In genomic region chr10:80488539-80489066, GRCh38 we compare ENCODE assay signal across 12 cellular contexts. TPM values are rescaled to one million over a fixed set of nuclear protein-coding genes. Genes with fewer than 3 reads are reported as not detected.
DNase-seq lines count a peak whose midpoint lies in the region; ATAC-seq and TF ChIP-seq lines count a peak whose summit lies in the region.
"Had no signal": no experiment of that assay in that cellular context is flagged by ENCODE, and none has a peak within 500 bp of the region (broad histone marks: within the 10 kb centered on the region; RNA-seq: fewer than 3 reads in every experiment).

No MANE protein-coding gene starts in this region.

- intact Hi-C loops in activated T-helper 1 cell treated with anti-CD3 and anti-CD28 coated beads, Interleukin-12 subunit alpha, Interleukin-12 subunit beta, Interleukin-2, Interleukin-4 antibody, amounts not matched to agents 30 ng/mL and 10 ng/mL and 1 ng/mL, durations not matched to agents 14 hours and 24 hours and 36 hours (cut with micrococcal nuclease): no loop called here
- intact Hi-C loops in esophagus squamous epithelium (cut with DNase I): no loop called here

- H3K4me1 ChIP-seq in esophagus squamous epithelium: peaks cover 52 to 100% (median 76%) of the 10 kb centered on the region in 3 donors
- peaks cover 43% of the 10 kb centered on the region for H3K4me1 ChIP-seq in thymus (ENCODE audit: control insufficient read depth, insufficient read depth, low read length)

- 57 to 73% methylated on average over 4 to 6 of the region's 6 CpGs for WGBS in esophagus squamous epithelium, 2 donors
- 86% methylated on average over 6 of the region's 6 CpGs for WGBS in thymus

- peaks cover 36% of the 10 kb centered on the region for H3K36me3 Mint-ChIP-seq in activated T-helper 1 cell treated with anti-CD3 and anti-CD28 coated beads, Interleukin-12 subunit alpha, Interleukin-12 subunit beta, Interleukin-2, Interleukin-4 antibody, amounts not matched to agents 30 ng/mL and 10 ng/mL and 1 ng/mL, durations not matched to agents 14 hours and 24 hours and 36 hours (ENCODE audit: low read depth)

- no peaks in the 10 kb centered on the region for H3K9me3 ChIP-seq in esophagus squamous epithelium
- no peaks in the 10 kb centered on the region for H3K9me3 ChIP-seq in thymus (ENCODE audit: control insufficient read depth)

- peak overlapping the region; percentile 92 for H3K27ac Mint-ChIP-seq in activated T-helper 1 cell treated with anti-CD3 and anti-CD28 coated beads, Interleukin-12 subunit alpha, Interleukin-12 subunit beta, Interleukin-2, Interleukin-4 antibody, amounts not matched to agents 30 ng/mL and 10 ng/mL and 1 ng/mL, durations not matched to agents 14 hours and 24 hours and 36 hours

- H3K36me3 ChIP-seq in esophagus squamous epithelium: peaks cover 11 to 67% (median 18%) of the 10 kb centered on the region in 3 donors
- peaks cover 27% of the 10 kb centered on the region for H3K36me3 ChIP-seq in thymus (ENCODE audit: control insufficient read depth, insufficient read depth)

- ATAC-seq in GM21723 (IDR thresholded peaks at IDR 0.05; ENCODE audit: unreplicated experiment): no peak
- no peak for ATAC-seq in GM19035 (IDR thresholded peaks at IDR 0.05; ENCODE audit: unreplicated experiment)

- H3K4me1 Mint-ChIP-seq in activated T-helper 1 cell treated with anti-CD3 and anti-CD28 coated beads, Interleukin-12 subunit alpha, Interleukin-12 subunit beta, Interleukin-2, Interleukin-4 antibody, amounts not matched to agents 30 ng/mL and 10 ng/mL and 1 ng/mL, durations not matched to agents 14 hours and 24 hours and 36 hours (ENCODE audit: low read depth): peaks cover 98% of the 10 kb centered on the region

- H3K9me3 Mint-ChIP-seq in activated T-helper 1 cell treated with anti-CD3 and anti-CD28 coated beads, Interleukin-12 subunit alpha, Interleukin-12 subunit beta, Interleukin-2, Interleukin-4 antibody, amounts not matched to agents 30 ng/mL and 10 ng/mL and 1 ng/mL, durations not matched to agents 14 hours and 24 hours and 36 hours: no peaks in the 10 kb centered on the region

- peak overlapping the region; percentile 37 to 74 (median 70) for H3K27ac ChIP-seq in esophagus squamous epithelium
- H3K27ac ChIP-seq in thymus (ENCODE audit: low read depth): peak overlapping the region; percentile 71

- TF ChIP-seq CTCF in esophagus squamous epithelium (IDR thresholded peaks at IDR 0.05): no peak

- H3K4me3 ChIP-seq in esophagus squamous epithelium: no peak overlapping the region
- no peak overlapping the region for H3K4me3 ChIP-seq in thymus (ENCODE audit: low read length)

- H3K27me3 Mint-ChIP-seq in activated T-helper 1 cell treated with anti-CD3 and anti-CD28 coated beads, Interleukin-12 subunit alpha, Interleukin-12 subunit beta, Interleukin-2, Interleukin-4 antibody, amounts not matched to agents 30 ng/mL and 10 ng/mL and 1 ng/mL, durations not matched to agents 14 hours and 24 hours and 36 hours (ENCODE audit: insufficient read depth): no peaks in the 10 kb centered on the region

- H3K4me3 Mint-ChIP-seq in activated T-helper 1 cell treated with anti-CD3 and anti-CD28 coated beads, Interleukin-12 subunit alpha, Interleukin-12 subunit beta, Interleukin-2, Interleukin-4 antibody, amounts not matched to agents 30 ng/mL and 10 ng/mL and 1 ng/mL, durations not matched to agents 14 hours and 24 hours and 36 hours: peak overlapping the region; percentile 71

- H3K27me3 ChIP-seq in esophagus squamous epithelium (no peaks in the 10 kb centered on the region), thymus (ENCODE audit: control insufficient read depth, insufficient read depth) (no peaks in the 10 kb centered on the region)

- TF ChIP-seq POLR2A in esophagus squamous epithelium (IDR thresholded peaks at IDR 0.05): no peak

- peak; percentile 50 for DNase-seq in activated effector memory CD4-positive, alpha-beta T cell treated with anti-CD3 and anti-CD28 coated beads, Interleukin-2, amount 50 U/mL, for 16 hours
- DNase-seq in activated effector memory CD4-positive, alpha-beta T cell treated with Interleukin-2 at 50 U/mL for 16 hours: no peak
- DNase-seq in activated T-helper 1 cell treated with anti-CD3 and anti-CD28 coated beads, Interleukin-12 subunit alpha, Interleukin-12 subunit beta, Interleukin-2, Interleukin-4 antibody, amounts not matched to agents 30 ng/mL and 10 ng/mL and 1 ng/mL, durations not matched to agents 14 hours and 24 hours and 36 hours (ENCODE audit: low spot score): no peak
- no peak for DNase-seq in esophagus squamous epithelium (lab: John Stamatoyannopoulos, UW)
- no peak for DNase-seq in NCI-H128 (lab: John Stamatoyannopoulos, UW; ENCODE audit: unreplicated experiment)
- DNase-seq: EL, MM.1S, OCI-M1 had no signal

RNA-seq across cellular contexts. Expression of gene TSPAN14, which starts 34.5 kb away (rescaled TPM):
- 75.4 and 81.9 TPM in 2 replicates for total RNA-seq in activated T-helper 1 cell treated with anti-CD3 and anti-CD28 coated beads, Interleukin-12 subunit alpha, Interleukin-12 subunit beta, Interleukin-2, Interleukin-4 antibody, amounts not matched to agents 30 ng/mL and 10 ng/mL and 1 ng/mL, durations not matched to agents 14 hours and 24 hours and 36 hours
- 100 to 1,000 TPM in 2 of 4 donors, 10 to 100 TPM in 2; 66.4 to 118 (median 89.8) TPM for total RNA-seq in esophagus squamous epithelium
- polyA plus RNA-seq in thymus: 60.0 TPM

RNA-seq across cellular contexts. Expression of gene SH2D4B, which starts 49.1 kb away (rescaled TPM):
- total RNA-seq in activated T-helper 1 cell treated with anti-CD3 and anti-CD28 coated beads, Interleukin-12 subunit alpha, Interleukin-12 subunit beta, Interleukin-2, Interleukin-4 antibody, amounts not matched to agents 30 ng/mL and 10 ng/mL and 1 ng/mL, durations not matched to agents 14 hours and 24 hours and 36 hours: 0.18 and 0.20 TPM in 2 replicates
- total RNA-seq in esophagus squamous epithelium: under 1 TPM in 1 of 4 donors, not detected in 3; 0.13 TPM
- 0.18 TPM for polyA plus RNA-seq in thymus
- total RNA-seq: mucosa of gallbladder had no signal
